In the genomic region with DNA sequence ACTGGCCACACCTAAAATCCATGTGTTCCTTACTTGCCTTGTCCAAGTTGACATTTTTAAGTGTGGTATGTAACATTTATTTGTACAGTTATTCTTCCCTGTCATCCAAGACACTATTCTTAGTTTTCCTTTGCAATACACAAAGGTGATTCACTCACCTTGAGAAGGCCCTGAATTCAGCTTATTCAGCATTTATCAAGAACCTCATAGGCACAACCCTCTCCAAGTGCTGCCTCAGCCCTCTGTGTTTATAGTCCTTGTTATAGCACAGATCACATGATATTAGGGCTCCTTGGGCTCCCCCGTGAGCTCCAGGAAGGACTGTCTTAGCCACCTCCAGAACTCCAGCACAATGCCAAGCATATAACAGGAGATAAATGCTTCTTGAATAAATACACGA, we compare ENCODE assay signal across 14 cellular contexts.
A peak's percentile ranks its signal among the peaks of the same experiment; 100 is the strongest.
DNase-seq lines count a peak whose midpoint lies in the region; ATAC-seq, FAIRE-seq and TF ChIP-seq lines count a peak whose summit lies in the region.
"Had no signal": no experiment of that assay in that cellular context is flagged by ENCODE, and none has a peak within 500 bp of the region (broad histone marks: within the 10 kb centered on the region; RNA-seq: fewer than 3 reads in every experiment).

No MANE protein-coding gene starts in this region.

- peak overlapping the region; percentile 41; the same call in 1 of the 2 replicates for H3K27ac ChIP-seq in IMR-90 (ENCODE audit: insufficient read depth, low read length)
- H3K27ac ChIP-seq in K562 (ENCODE audit: extremely low read depth, low read depth, low read length) = no peak overlapping the region
- peak overlapping the region; percentile 51 for H3K27ac ChIP-seq in hepatocyte
- H3K27ac ChIP-seq: BLaER1 had no signal

- no peak overlapping the region for H2AK5ac ChIP-seq in IMR-90 (ENCODE audit: low read depth, low read length)

- H2AFZ ChIP-seq in IMR-90 (replicated peaks; ENCODE audit: low read length, poor library complexity) = no peak overlapping the region
- H2AFZ ChIP-seq in K562 (ENCODE audit: low read depth, low read length) = no peak overlapping the region
- H2AFZ ChIP-seq in hepatocyte = no peak overlapping the region

- CTCF ChIA-PET in IMR-90 (lab: Yijun Ruan, JAX) (interaction anchor here (1.0 to 1.7 kb wide), 2 partner anchors 332 to 335 kb away, joined by 3 read pairs; no protein-coding TSS in a partner anchor), K562 (lab: Yijun Ruan, JAX; ENCODE audit: low intra/inter-chr PET ratio) (no interaction called here)

- no peaks in the 10 kb centered on the region for H3K36me3 ChIP-seq in IMR-90 (ENCODE audit: control insufficient read depth, insufficient read depth, low read length)
- H3K36me3 ChIP-seq in K562 (ENCODE audit: control insufficient read depth, insufficient read depth, low read length) = no peaks in the 10 kb centered on the region
- no peaks in the 10 kb centered on the region for H3K36me3 ChIP-seq in hepatocyte (replicated peaks; ENCODE audit: insufficient read depth, low read depth)
- H3K36me3 ChIP-seq: BLaER1 had no signal

- TF ChIP-seq RAD21 in IMR-90 (IDR thresholded peaks at IDR 0.05; ENCODE audit: low read length) (no peak), K562 (CRISPR knock-in tag; conservative IDR thresholded peaks at IDR 0.05 in 1 of 2, IDR thresholded peaks at IDR 0.05 in 1 of 2) (no peak)

- no peak overlapping the region for H4K5ac ChIP-seq in IMR-90 (ENCODE audit: low read depth, low read length)

- no peaks in the 10 kb centered on the region for H3K27me3 ChIP-seq in IMR-90 (ENCODE audit: control insufficient read depth, insufficient read depth, low read length)
- no peaks in the 10 kb centered on the region for H3K27me3 ChIP-seq in K562 (ENCODE audit: control insufficient read depth in 2 of 2, insufficient read depth in 2 of 2, low read length in 2 of 2)
- no peaks in the 10 kb centered on the region for H3K27me3 ChIP-seq in hepatocyte
- H3K27me3 ChIP-seq: BLaER1 had no signal

- H4K20me1 ChIP-seq in IMR-90 (ENCODE audit: insufficient read depth, low read length) (no peaks in the 10 kb centered on the region), K562 (replicated peaks; ENCODE audit: control insufficient read depth, insufficient read depth, low read length) (no peaks in the 10 kb centered on the region), hepatocyte (ENCODE audit: insufficient read depth, poor library complexity, severe bottlenecking) (no peaks in the 10 kb centered on the region)
- H4K20me1 ChIP-seq: BLaER1 had no signal

- H2BK20ac ChIP-seq in IMR-90 (ENCODE audit: low read depth, low read length) = 0 out of 2 replicates have a peak overlapping the region, but pooled peaks have one; percentile 6

- H2BK15ac ChIP-seq in IMR-90 (ENCODE audit: low read depth, low read length) = peak overlapping the region; percentile 10; the same call in 1 of the 3 replicates

- H3K9me1 ChIP-seq in IMR-90 (ENCODE audit: insufficient read depth, low read length) (peaks cover 3% of the 10 kb centered on the region; the same call in 1 of the 2 replicates), K562 (ENCODE audit: control insufficient read depth, insufficient read depth, low read length) (no peaks in the 10 kb centered on the region)

- peak overlapping the region; percentile 47 for H2BK5ac ChIP-seq in IMR-90 (ENCODE audit: low read depth, low read length, poor library complexity, severe bottlenecking)

- TF ChIP-seq POLR2A in IMR-90 (IDR thresholded peaks at IDR 0.05; ENCODE audit: low read depth, low read length) (no peak), K562 (conservative IDR thresholded peaks at IDR 0.05) (no peak)

- no peak overlapping the region for H3K27ac Mint-ChIP-seq in activated naive CD8-positive, alpha-beta T cell treated with anti-CD3 and anti-CD28 coated beads for 36 hours

- no TSS peak for BruUV-seq in IMR-90 (replicated peaks; lab: Mats Ljungman, UMichigan)
- no TSS peak for BruUV-seq in K562 (replicated peaks; lab: Mats Ljungman, UMichigan)

- H4K91ac ChIP-seq in IMR-90 (ENCODE audit: insufficient read depth, low read depth, low read length) = peak overlapping the region; percentile 37; the same call in 1 of the 2 replicates

- no peaks in the 10 kb centered on the region for H3K9me2 ChIP-seq in hepatocyte (replicated peaks; ENCODE audit: insufficient read depth)

- FAIRE-seq in K562 (lab: Jason Lieb, UNC) = no peak

- intact Hi-C loops in IMR-90 (cut with micrococcal nuclease) (loop anchor here (2.0 kb wide), 1 partner anchor 182 kb away; no protein-coding TSS in a partner anchor), K562 (cut with micrococcal nuclease) (loop anchor here (2.0 to 10.0 kb wide), 4 partner anchors 480 to 1220 kb away; no protein-coding TSS in a partner anchor)

- H3K9ac ChIP-seq in IMR-90 (ENCODE audit: low read depth, low read length) (no peak overlapping the region), K562 (ENCODE audit: insufficient read depth in 1 of 2, low read depth in 2 of 2, low read length in 2 of 2) (no peak overlapping the region)
- H3K9ac ChIP-seq: BLaER1 had no signal

- no peak overlapping the region for H3K4me3 Mint-ChIP-seq in activated naive CD8-positive, alpha-beta T cell treated with anti-CD3 and anti-CD28 coated beads for 36 hours

- ATAC-seq in IMR-90 (ENCODE audit: low read depth) = 0 out of 2 replicates have a peak, but pooled peaks have one; percentile 19
- ATAC-seq in K562 = no peak
- no peak for ATAC-seq in GM18858 (IDR thresholded peaks at IDR 0.05; ENCODE audit: unreplicated experiment)

- H3K4me3 ChIP-seq in IMR-90 (ENCODE audit: insufficient read depth, low read depth, low read length) (no peak overlapping the region), K562 (no peak overlapping the region), hepatocyte (no peak overlapping the region)
- H3K4me3 ChIP-seq: BLaER1 had no signal

- H2BK120ac ChIP-seq in IMR-90 (ENCODE audit: low read depth, low read length) = peak overlapping the region; percentile 58; the same call in 1 of the 2 replicates

- H3K4me1 ChIP-seq in IMR-90 (ENCODE audit: control insufficient read depth, insufficient read depth, low read length) = peaks cover 18% of the 10 kb centered on the region
- no peaks in the 10 kb centered on the region; a peak in 1 of 5 replicates for H3K4me1 ChIP-seq in K562 (replicated peaks in 1 of 2; ENCODE audit: control insufficient read depth in 2 of 2, insufficient read depth in 2 of 2, low read length in 2 of 2)
- H3K4me1 ChIP-seq in hepatocyte (ENCODE audit: insufficient read depth) = peaks cover 58% of the 10 kb centered on the region

- H2AK9ac ChIP-seq in IMR-90 (replicated peaks; ENCODE audit: low read depth, low read length, poor library complexity) = no peak overlapping the region

- TF ChIP-seq EP300 in K562 (IDR thresholded peaks at IDR 0.05; ENCODE audit: low read length) = no peak

- H3K9me3 Mint-ChIP-seq in activated naive CD8-positive, alpha-beta T cell treated with anti-CD3 and anti-CD28 coated beads for 36 hours = no peaks in the 10 kb centered on the region

- H3K23ac ChIP-seq in IMR-90 (ENCODE audit: low read depth, low read length) = peak overlapping the region; percentile 13; the same call in 1 of the 2 replicates

- peaks cover 29% of the 10 kb centered on the region for H3K4me1 Mint-ChIP-seq in activated naive CD8-positive, alpha-beta T cell treated with anti-CD3 and anti-CD28 coated beads for 36 hours

- no peaks in the 10 kb centered on the region for H3K27me3 Mint-ChIP-seq in activated naive CD8-positive, alpha-beta T cell treated with anti-CD3 and anti-CD28 coated beads for 36 hours

- dilution Hi-C loops in IMR-90 (cut with HindIII; ENCODE audit: low sequenced_read_pairs, unreplicated experiment) = no loop called here

- in situ Hi-C loops in IMR-90 (cut with MboI; ENCODE audit: low sequenced_read_pairs) (loop anchor here (10.0 to 25.0 kb wide), 2 partner anchors 890 to 1048 kb away; a partner anchor contains a TSS), K562 (cut with MboI) (loop anchor here (25.0 kb wide), 1 partner anchor 798 kb away; no protein-coding TSS in a partner anchor)

- H3K4ac ChIP-seq in IMR-90 (ENCODE audit: low read depth, low read length) = peak overlapping the region; percentile 38

- TF ChIP-seq CTCF in IMR-90 (conservative IDR thresholded peaks at IDR 0.05; ENCODE audit: low read depth, low read length) (no peak), K562 (IDR thresholded peaks at IDR 0.05 in 2 of 3, conservative IDR thresholded peaks at IDR 0.05 in 1 of 3; ENCODE audit: insufficient read depth in 2 of 3, low read depth in 1 of 3, low read length in 3 of 3) (no peak), hepatocyte (IDR thresholded peaks at IDR 0.05; ENCODE audit: poor library complexity) (no peak)

- POLR2A ChIA-PET in IMR-90 (lab: Charles Lee; ENCODE audit: unreplicated experiment) = no interaction called here
- POLR2A ChIA-PET in K562 (lab: Yijun Ruan, JAX) = no interaction called here

- no peak overlapping the region for H3K18ac ChIP-seq in IMR-90 (ENCODE audit: low read depth, low read length)

- H3K79me1 ChIP-seq in IMR-90 (ENCODE audit: low read depth in 1 of 2, low read length in 2 of 2) = peaks cover 3 to 15% of the 10 kb centered on the region in 2 experiments; a peak in 2 of 4 replicates

- H3K4me2 ChIP-seq in IMR-90 (ENCODE audit: low read depth, low read length) (no peak overlapping the region), K562 (ENCODE audit: insufficient read depth, low read length) (no peak overlapping the region), hepatocyte (peak overlapping the region; percentile 6)
- H3K4me2 ChIP-seq: BLaER1 had no signal

- no CpG with 5 or more reads among the region's 2 CpGs for WGBS in IMR-90 (ENCODE audit: extremely low coverage in 2 of 2, insufficient read length in 1 of 2), 2 experiments
- 35% methylated on average over 2 of the region's 2 CpGs for WGBS in K562 (ENCODE audit: insufficient coverage, low coverage, missing lambda C conversion rate)
- 50% methylated on average over 2 of the region's 2 CpGs for WGBS in hepatocyte (ENCODE audit: low lambda C conversion rate, missing lambda C conversion rate)

- no peaks in the 10 kb centered on the region for H3K79me2 ChIP-seq in K562 (ENCODE audit: control insufficient read depth, insufficient read depth, low read length)
- no peaks in the 10 kb centered on the region for H3K79me2 ChIP-seq in hepatocyte

- no peak overlapping the region for H3K56ac ChIP-seq in IMR-90 (ENCODE audit: extremely low read depth, insufficient read depth, low read length)

- peaks cover 12% of the 10 kb centered on the region for H3K36me3 Mint-ChIP-seq in activated naive CD8-positive, alpha-beta T cell treated with anti-CD3 and anti-CD28 coated beads for 36 hours

- H3K9me3 ChIP-seq in IMR-90 (ENCODE audit: control insufficient read depth, insufficient read depth, low read length) (no peaks in the 10 kb centered on the region), K562 (replicated peaks; ENCODE audit: control insufficient read depth, insufficient read depth, low read depth, low read length) (no peaks in the 10 kb centered on the region), hepatocyte (ENCODE audit: low read depth) (no peaks in the 10 kb centered on the region)
- H3K9me3 ChIP-seq: BLaER1 had no signal

- no peak for DNase-seq in IMR-90
- no peak for DNase-seq in K562 (ENCODE audit: extremely low read depth in 1 of 4, low spot score in 3 of 4)
- peak; percentile 31 for DNase-seq in hepatocyte (ENCODE audit: low spot score)
- DNase-seq in renal cortical epithelial cell (ENCODE audit: low read depth) = peak; percentile 32
- DNase-seq in activated naive CD8-positive, alpha-beta T cell treated with anti-CD3 and anti-CD28 coated beads for 36 hours = no peak
- no peak for DNase-seq in DMS153 treated with DMSO at 0.1 percent for 48 hours (lab: John Stamatoyannopoulos, UW; ENCODE audit: unreplicated experiment)
- DNase-seq: H7, Kasumi-1, NCI-H1436, NCI-H2081, NCI-H2227 treated with DMSO at 0.1 percent for 48 hours, NCI-H69 had no signal

- 0 out of 2 replicates have a peak overlapping the region, but pooled peaks have one; percentile 12 for H3K14ac ChIP-seq in IMR-90 (replicated peaks; ENCODE audit: low read depth, low read length)

- peak overlapping the region in 1 of 2 experiments; percentile 41; a peak in 1 of 4 replicates for H4K8ac ChIP-seq in IMR-90 (ENCODE audit: low read depth in 2 of 2, low read length in 2 of 2)

Comparison
In these comparisons a context has a peak if more than half of its experiments do, and no peak if none do; other contexts are left out.
1. DNase-seq: peak in hepatocyte (single experiment) and renal cortical epithelial cell (single experiment); none in IMR-90 (single experiment), K562 (0 of 4), activated naive CD8-positive, alpha-beta T cell treated with anti-CD3 and anti-CD28 coated beads for 36 hours (single experiment) and DMS153 treated with DMSO at 0.1 percent for 48 hours (single experiment).